Comparison of ENCODE assay signal across 8 cellular contexts in genomic region chr6:40999498-41000070, GRCh38. TPM values are rescaled to one million over a fixed set of nuclear protein-coding genes. Genes with fewer than 3 reads are reported as not detected.
A peak's percentile ranks its signal among the peaks of the same experiment; 100 is the strongest.
DNase-seq lines count a peak whose midpoint lies in the region; ATAC-seq and TF ChIP-seq lines count a peak whose summit lies in the region.

No MANE protein-coding gene starts in this region.

- intact Hi-C loops in esophagus muscularis mucosa (cut with DNase I): no loop called here

- H3K27ac ChIP-seq in esophagus muscularis mucosa (replicated peaks in 1 of 4) (no peak overlapping the region), osteoblast (ENCODE audit: low read depth, low read length) (no peak overlapping the region)

- H3K9me3 ChIP-seq in esophagus muscularis mucosa: no peaks in the 10 kb centered on the region
- no peaks in the 10 kb centered on the region for H3K9me3 ChIP-seq in osteoblast (ENCODE audit: low read depth, low read length)

- H3K36me3 ChIP-seq in esophagus muscularis mucosa (no peaks in the 10 kb centered on the region), osteoblast (ENCODE audit: insufficient read depth, low read length) (no peaks in the 10 kb centered on the region)

- ATAC-seq in HG03565 (IDR thresholded peaks at IDR 0.05; ENCODE audit: unreplicated experiment) (no peak), HG03280 (IDR thresholded peaks at IDR 0.05; ENCODE audit: unreplicated experiment) (no peak), GM18861 (IDR thresholded peaks at IDR 0.05; ENCODE audit: unreplicated experiment) (no peak)

- no peak overlapping the region for H3K4me3 ChIP-seq in esophagus muscularis mucosa
- no peak overlapping the region for H3K4me3 ChIP-seq in osteoblast (ENCODE audit: insufficient read depth, low read length)

- peak; percentile 54; the same call in 1 of the 2 replicates for TF ChIP-seq CTCF in GM12874 (IDR thresholded peaks at IDR 0.05; ENCODE audit: insufficient read depth, low read depth, low read length)
- peak in 2 of 3 experiments; percentile 12 to 37 for TF ChIP-seq CTCF in esophagus muscularis mucosa (IDR thresholded peaks at IDR 0.05)
- peak; percentile 43 for TF ChIP-seq CTCF in osteoblast (IDR thresholded peaks at IDR 0.05; ENCODE audit: extremely low read depth, low read depth, low read length)

- TF ChIP-seq POLR2A in esophagus muscularis mucosa (IDR thresholded peaks at IDR 0.05; ENCODE audit: low read depth): no peak

- no peaks in the 10 kb centered on the region for H4K20me1 ChIP-seq in osteoblast (ENCODE audit: insufficient read depth, low read length)

- no peak overlapping the region for H2AFZ ChIP-seq in osteoblast (ENCODE audit: low read length)

- 62% methylated on average over 5 of the region's 5 CpGs for WGBS in esophagus muscularis mucosa

- no peaks in the 10 kb centered on the region for H3K27me3 ChIP-seq in esophagus muscularis mucosa
- peaks cover 12% of the 10 kb centered on the region for H3K27me3 ChIP-seq in osteoblast (ENCODE audit: insufficient read depth, low read length)

- H3K4me2 ChIP-seq in osteoblast (ENCODE audit: insufficient read depth, low read length): no peak overlapping the region

- H3K4me1 ChIP-seq in esophagus muscularis mucosa: peaks cover 20 to 29% (median 22%) of the 10 kb centered on the region in 4 donors
- no peaks in the 10 kb centered on the region for H3K4me1 ChIP-seq in osteoblast (ENCODE audit: insufficient read depth, low read length)

- no peaks in the 10 kb centered on the region for H3K79me2 ChIP-seq in osteoblast (ENCODE audit: insufficient read depth, low read length)

- TF ChIP-seq EP300 in esophagus muscularis mucosa (IDR thresholded peaks at IDR 0.05): no peak

- peak; percentile 70 for DNase-seq in AG08395 (ENCODE audit: low spot score)
- DNase-seq in OCI-M1 (lab: John Stamatoyannopoulos, UW): peak; percentile 89
- DNase-seq in esophagus muscularis mucosa (ENCODE audit: extremely low spot score): no peak
- peak; percentile 35 for DNase-seq in osteoblast (ENCODE audit: insufficient read length, low spot score, missing footprints)

RNA-seq across cellular contexts. Expression of gene UNC5CL, which starts 39.4 kb away (rescaled TPM):
- total RNA-seq in esophagus muscularis mucosa: under 1 TPM; 0.33 to 0.83 (median 0.60) TPM
- under 0.01 TPM in 1 of 2 replicates, not detected in the other for total RNA-seq in osteoblast

RNA-seq across cellular contexts. Expression of gene TSPO2, which starts 42.7 kb away (rescaled TPM):
- total RNA-seq in esophagus muscularis mucosa: not detected
- not detected in 2 replicates for total RNA-seq in osteoblast

RNA-seq across cellular contexts. Expression of gene APOBEC2, which starts 53.4 kb away (rescaled TPM):
- total RNA-seq in esophagus muscularis mucosa (1 to 10 TPM in 1 of 4 donors, under 1 TPM in 2, not detected in 1; 0.50 to 1.0 (median 0.97) TPM), osteoblast (not detected in 2 replicates)
